In the genomic region with DNA sequence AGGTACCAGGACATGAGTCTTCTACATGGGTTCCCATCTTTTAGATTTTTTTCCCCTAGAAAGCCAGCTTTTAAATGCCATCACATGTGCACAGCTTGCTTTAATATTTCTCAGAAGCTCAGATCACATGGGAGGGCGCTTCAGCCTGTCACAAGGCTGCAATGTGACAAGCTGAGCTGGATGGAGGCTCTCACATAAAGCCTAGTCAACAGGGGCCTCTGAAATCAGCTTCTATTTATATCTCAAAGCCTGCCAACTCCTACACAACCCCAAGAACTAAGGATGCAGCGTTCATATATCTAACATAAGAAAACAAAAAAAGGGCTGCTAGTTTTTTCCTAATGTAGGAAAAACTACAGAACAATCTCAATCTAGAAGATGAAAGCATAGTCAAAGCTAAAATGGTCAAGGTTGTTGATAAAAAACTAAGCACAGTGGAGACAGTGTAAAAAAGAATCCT, we compare ENCODE assay signal across 8 cellular contexts. TPM values are rescaled to one million over a fixed set of nuclear protein-coding genes. Genes with fewer than 3 reads are reported as not detected.
DNase-seq lines count a peak whose midpoint lies in the region; ATAC-seq and TF ChIP-seq lines count a peak whose summit lies in the region.

No MANE protein-coding gene starts in this region.

- H3K9me3 ChIP-seq in breast epithelium: no peaks in the 10 kb centered on the region
- H3K9me3 ChIP-seq in iPS-18c (ENCODE audit: control insufficient read depth, insufficient read depth, low read length): no peaks in the 10 kb centered on the region

- peak overlapping the region; percentile 95 to 99 for H3K27ac ChIP-seq in breast epithelium

- no peaks in the 10 kb centered on the region for H3K36me3 ChIP-seq in breast epithelium

- H3K4me1 ChIP-seq in breast epithelium: peaks cover 0 to 15% of the 10 kb centered on the region in 2 donors

- no peak for TF ChIP-seq CTCF in breast epithelium (IDR thresholded peaks at IDR 0.05)

- no peaks in the 10 kb centered on the region for H3K27me3 ChIP-seq in breast epithelium

- peak overlapping the region; percentile 64 to 95 (median 94) for H3K4me3 ChIP-seq in breast epithelium
- peak overlapping the region; percentile 88 for H3K4me3 ChIP-seq in iPS-18c (ENCODE audit: insufficient read depth, low read depth, low read length)
- peak overlapping the region; percentile 84 for H3K4me3 ChIP-seq in skeletal muscle cell (ENCODE audit: low read depth, low read length)

- ATAC-seq in GM21390 (IDR thresholded peaks at IDR 0.05; ENCODE audit: unreplicated experiment): peak; percentile 26

- intact Hi-C loops in breast epithelium (cut with DNase I; ENCODE audit: low total_unique reads): loop anchor here (5.0 kb wide), 1 partner anchor 190 kb away; no protein-coding TSS in a partner anchor

- peak; percentile 14 for TF ChIP-seq POLR2A in breast epithelium (IDR thresholded peaks at IDR 0.05)

- peak; percentile 14 for DNase-seq in DMS153 treated with DMSO at 0.1 percent for 48 hours (lab: John Stamatoyannopoulos, UW; ENCODE audit: unreplicated experiment)
- peak; percentile 61 for DNase-seq in HuH-7 (ENCODE audit: low spot score)
- peak in 4 of 5 donors; percentile 10 to 67 (median 26) for DNase-seq in T-helper 1 cell
- peak in 1 of 2 donors; percentile 72 for DNase-seq in breast epithelium (ENCODE audit: low spot score in 2 of 2)
- DNase-seq in skeletal muscle cell (ENCODE audit: low read depth): no peak
- DNase-seq in KG1 (lab: John Stamatoyannopoulos, UW): no peak

RNA-seq across cellular contexts. Expression of a gene that starts 2.3 kb away (rescaled TPM):
- total RNA-seq in breast epithelium: 100 to 1,000 TPM; 268 to 516 (median 423) TPM

Comparison
In these comparisons a context has a peak if more than half of its experiments do, and no peak if none do; other contexts are left out.
1. DNase-seq: peak in DMS153 treated with DMSO at 0.1 percent for 48 hours (single experiment), HuH-7 (single experiment) and T-helper 1 cell (4 of 5); none in skeletal muscle cell (single experiment) and KG1 (single experiment).
2. Peak in every context shown above with its lines, with median percentiles within 50 percentile points of each other: H3K4me3 ChIP-seq.